Comparison of ENCODE assay signal across 8 cellular contexts in genomic region chr15:99564221-99565030, GRCh38. TPM values are rescaled to one million over a fixed set of nuclear protein-coding genes. Genes with fewer than 3 reads are reported as not detected.
A peak's percentile ranks its signal among the peaks of the same experiment; 100 is the strongest.
DNase-seq lines count a peak whose midpoint lies in the region; ATAC-seq and TF ChIP-seq lines count a peak whose summit lies in the region.

No MANE protein-coding gene starts in this region.

- peaks cover 43 to 54% (median 49%) of the 10 kb centered on the region in 10 experiments for H3K4me1 ChIP-seq in BLaER1 treated with 17β-estradiol and CSF1 and Interleukin-3, amounts not matched to agents 10 nM and 100 nM
- peaks cover 30% of the 10 kb centered on the region for H3K4me1 ChIP-seq in body of pancreas
- H3K4me1 ChIP-seq in skeletal muscle tissue (ENCODE audit: control insufficient read depth in 3 of 3, insufficient read depth in 3 of 3, low read length in 3 of 3): peaks cover 17 to 21% (median 18%) of the 10 kb centered on the region in 3 donors

- no peaks in the 10 kb centered on the region for H3K9me3 ChIP-seq in BLaER1 treated with 17β-estradiol and CSF1 and Interleukin-3, amounts not matched to agents 10 nM and 100 nM (replicated peaks in 1 of 11)
- H3K9me3 ChIP-seq in body of pancreas: no peaks in the 10 kb centered on the region
- H3K9me3 ChIP-seq in skeletal muscle tissue (ENCODE audit: control insufficient read depth in 3 of 3, low read length in 3 of 3): no peaks in the 10 kb centered on the region

- WGBS in body of pancreas, 2 donors: 30 to 34% methylated on average over 11 of the region's 11 CpGs

- ATAC-seq in GM18868 (IDR thresholded peaks at IDR 0.05; ENCODE audit: unreplicated experiment): peak; percentile 27
- ATAC-seq in HG03064 (IDR thresholded peaks at IDR 0.05; ENCODE audit: low read depth, unreplicated experiment): peak; percentile 26
- ATAC-seq in body of pancreas: no peak

- peak overlapping the region; percentile 95 to 99 (median 98) for H3K27ac ChIP-seq in BLaER1 treated with 17β-estradiol and CSF1 and Interleukin-3, amounts not matched to agents 10 nM and 100 nM
- H3K27ac ChIP-seq in body of pancreas: peak overlapping the region; percentile 92 to 99 (median 98)
- H3K27ac ChIP-seq in skeletal muscle tissue (ENCODE audit: low read depth, low read length): peak overlapping the region; percentile 100

- peak overlapping the region; percentile 93 to 99 (median 96) for H3K9ac ChIP-seq in BLaER1 treated with 17β-estradiol and CSF1 and Interleukin-3, amounts not matched to agents 10 nM and 100 nM
- peak overlapping the region; percentile 63 to 98 (median 69) for H3K9ac ChIP-seq in skeletal muscle tissue (ENCODE audit: low read depth in 1 of 3, low read length in 3 of 3)

- TF ChIP-seq CTCF in body of pancreas (IDR thresholded peaks at IDR 0.05): no peak

- no peak for TF ChIP-seq POLR2A in body of pancreas (IDR thresholded peaks at IDR 0.05)

- peaks cover 0 to 10% (median 0%) of the 10 kb centered on the region in 11 experiments; a peak in 5 of 22 replicates for H3K36me3 ChIP-seq in BLaER1 treated with 17β-estradiol and CSF1 and Interleukin-3, amounts not matched to agents 10 nM and 100 nM
- H3K36me3 ChIP-seq in body of pancreas (replicated peaks in 1 of 2; ENCODE audit: insufficient read depth in 1 of 2, low read depth in 2 of 2) (no peaks in the 10 kb centered on the region), skeletal muscle tissue (ENCODE audit: control insufficient read depth in 3 of 3, insufficient read depth in 3 of 3, low read length in 3 of 3) (peaks cover 0 to 2% (median 0%) of the 10 kb centered on the region in 3 donors)

- H4K20me1 ChIP-seq in BLaER1 treated with 17β-estradiol and CSF1 and Interleukin-3, amounts not matched to agents 10 nM and 100 nM: peaks cover 6 to 31% (median 22%) of the 10 kb centered on the region in 11 experiments; a peak in 16 of 22 replicates

- peak overlapping the region; percentile 88 to 95 (median 92) for H3K4me3 ChIP-seq in BLaER1 treated with 17β-estradiol and CSF1 and Interleukin-3, amounts not matched to agents 10 nM and 100 nM
- H3K4me3 ChIP-seq in body of pancreas (no peak overlapping the region), skeletal muscle tissue (ENCODE audit: low read length in 3 of 3) (peak overlapping the region; percentile 47 to 70 (median 65))

- H3K27me3 ChIP-seq in BLaER1 treated with 17β-estradiol and CSF1 and Interleukin-3, amounts not matched to agents 10 nM and 100 nM: no peaks in the 10 kb centered on the region
- no peaks in the 10 kb centered on the region for H3K27me3 ChIP-seq in body of pancreas
- no peaks in the 10 kb centered on the region for H3K27me3 ChIP-seq in skeletal muscle tissue (ENCODE audit: control insufficient read depth in 3 of 3, insufficient read depth in 3 of 3, low read length in 3 of 3)

- intact Hi-C loops in body of pancreas (cut with DNase I): no loop called here
- intact Hi-C loops in posterior vena cava (cut with DNase I): loop anchor here (5.0 to 10.0 kb wide), 3 partner anchors 57 to 488 kb away; no protein-coding TSS in a partner anchor

- peak overlapping the region; percentile 76 to 98 (median 92) for H3K4me2 ChIP-seq in BLaER1 treated with 17β-estradiol and CSF1 and Interleukin-3, amounts not matched to agents 10 nM and 100 nM

- peak; percentile 59 for DNase-seq in NCI-H524 treated with DMSO at 0.1 percent for 48 hours (lab: John Stamatoyannopoulos, UW)
- peak; percentile 18 to 37 (median 26) for DNase-seq in body of pancreas
- DNase-seq in iPS-NIHi7 (ENCODE audit: extremely low spot score): peak; percentile 26
- no peak for DNase-seq in posterior vena cava (ENCODE audit: low spot score)

RNA-seq across cellular contexts. Expression of gene MEF2A, which starts 1.4 kb away (rescaled TPM):
- 10 to 100 TPM; 25.1 to 68.7 TPM for total RNA-seq in body of pancreas
- 29.7 TPM for total RNA-seq in skeletal muscle tissue
- 100 to 1,000 TPM in 1 of 2 donors, 10 to 100 TPM in 1; 90.6 to 121 TPM for total RNA-seq in posterior vena cava

Comparison
In these comparisons a context has a peak if more than half of its experiments do, and no peak if none do; other contexts are left out.
1. H3K4me3 ChIP-seq: peak in BLaER1 treated with 17β-estradiol and CSF1 and Interleukin-3, amounts not matched to agents 10 nM and 100 nM (10 of 10) and skeletal muscle tissue (3 of 3); none in body of pancreas (0 of 2).
2. Peak in every context shown above with its lines, with median percentiles within 50 percentile points of each other: H3K27ac ChIP-seq.